In the genomic region with DNA sequence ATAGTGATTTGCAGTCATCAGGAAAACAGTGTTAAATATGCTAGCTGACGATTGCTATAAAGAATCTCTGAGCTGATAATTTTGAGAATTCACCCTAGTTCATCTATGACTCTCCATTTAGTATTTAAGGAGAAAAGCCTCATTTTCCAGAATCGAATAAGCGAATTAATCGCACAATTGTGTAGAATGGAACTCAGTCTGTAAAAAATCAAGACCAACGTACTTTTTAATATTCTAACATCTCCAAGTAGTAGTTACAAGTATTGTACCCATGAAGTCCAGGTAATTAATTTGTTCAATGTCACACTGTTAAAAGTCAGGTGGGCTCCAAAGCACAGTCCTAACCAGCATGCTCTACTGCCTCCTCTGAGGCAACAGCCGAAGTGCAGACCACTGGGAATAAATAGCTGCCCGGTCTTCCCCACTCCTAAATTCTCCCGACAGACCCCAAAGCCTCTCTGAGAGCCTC, we compare ENCODE assay signal across 8 cellular contexts. TPM values are rescaled to one million over a fixed set of nuclear protein-coding genes. Genes with fewer than 3 reads are reported as not detected.
DNase-seq lines count a peak whose midpoint lies in the region; ATAC-seq and TF ChIP-seq lines count a peak whose summit lies in the region.

No MANE protein-coding gene starts in this region.

- H3K27ac Mint-ChIP-seq in activated CD8-positive, alpha-beta T cell treated with anti-CD3 and anti-CD28 coated beads for 36 hours, result peak overlapping the region; percentile 98

- TF ChIP-seq EP300 in transverse colon (IDR thresholded peaks at IDR 0.05; ENCODE audit: low read depth), result no peak

- H3K9me3 ChIP-seq in transverse colon, result no peaks in the 10 kb centered on the region

- H3K27me3 ChIP-seq in kidney epithelial cell (ENCODE audit: control insufficient read depth, insufficient read depth, low read length) (no peaks in the 10 kb centered on the region), transverse colon (no peaks in the 10 kb centered on the region)

- POLR2A ChIA-PET in activated CD8-positive, alpha-beta T cell treated with anti-CD3 and anti-CD28 coated beads for 36 hours (lab: Charles Lee), result interaction anchor here (0.7 to 3.1 kb wide), 9 partner anchors 10 to 225 kb away, joined by 3 to 22 read pairs (median 6); a partner anchor contains a TSS

- no peak for TF ChIP-seq CTCF in activated CD8-positive, alpha-beta T cell treated with anti-CD3 and anti-CD28 coated beads for 36 hours (IDR thresholded peaks at IDR 0.05)
- TF ChIP-seq CTCF in kidney epithelial cell (IDR thresholded peaks at IDR 0.05; ENCODE audit: insufficient read depth, low read length, poor library complexity, severe bottlenecking), result no peak
- no peak for TF ChIP-seq CTCF in transverse colon (IDR thresholded peaks at IDR 0.05)

- H3K4me1 Mint-ChIP-seq in activated CD8-positive, alpha-beta T cell treated with anti-CD3 and anti-CD28 coated beads for 36 hours (ENCODE audit: low read depth), result peaks cover 31% of the 10 kb centered on the region

- in situ Hi-C loops in transverse colon (cut with MboI; ENCODE audit: low pct_ligation_motif_present in 1 of 4, low pct_unique_long_range_greater_than_20kb in 1 of 4, low sequenced_read_pairs in 3 of 4), result no loop called here

- H3K27ac ChIP-seq in transverse colon, result peak overlapping the region; percentile 81 to 93 (median 89)

- H3K4me3 Mint-ChIP-seq in activated CD8-positive, alpha-beta T cell treated with anti-CD3 and anti-CD28 coated beads for 36 hours, result peak overlapping the region; percentile 97

- TF ChIP-seq POLR2A in transverse colon (IDR thresholded peaks at IDR 0.05), result no peak

- intact Hi-C loops in activated CD8-positive, alpha-beta T cell treated with anti-CD3 and anti-CD28 coated beads for 36 hours (cut with micrococcal nuclease), result loop anchor here (2.0 to 5.0 kb wide), 2 partner anchors 161 to 185 kb away; a partner anchor contains a TSS
- intact Hi-C loops in transverse colon (cut with DNase I; ENCODE audit: low total_unique reads), result no loop called here

- peak; percentile 41 for ATAC-seq in GM18870 (IDR thresholded peaks at IDR 0.05; ENCODE audit: unreplicated experiment)
- ATAC-seq in HG02884 (IDR thresholded peaks at IDR 0.05; ENCODE audit: unreplicated experiment), result peak; percentile 41
- peak; percentile 67 for ATAC-seq in activated CD8-positive, alpha-beta T cell treated with anti-CD3 and anti-CD28 coated beads for 36 hours

- H3K4me1 ChIP-seq in transverse colon, result peaks cover 4 to 24% (median 10%) of the 10 kb centered on the region in 4 donors

- H3K4me3 ChIP-seq in kidney epithelial cell (ENCODE audit: low read depth, low read length), result peak overlapping the region; percentile 68
- peak overlapping the region; percentile 52 to 74 (median 70) for H3K4me3 ChIP-seq in transverse colon

- H3K36me3 ChIP-seq in kidney epithelial cell (ENCODE audit: control insufficient read depth, insufficient read depth, low read length), result no peaks in the 10 kb centered on the region
- no peaks in the 10 kb centered on the region for H3K36me3 ChIP-seq in transverse colon

- H3K36me3 Mint-ChIP-seq in activated CD8-positive, alpha-beta T cell treated with anti-CD3 and anti-CD28 coated beads for 36 hours (ENCODE audit: low read depth), result peaks cover 17% of the 10 kb centered on the region

- DNase-seq in activated CD8-positive, alpha-beta T cell treated with anti-CD3 and anti-CD28 coated beads for 36 hours, result no peak
- no peak for DNase-seq in kidney epithelial cell (ENCODE audit: low read depth)
- no peak for DNase-seq in transverse colon
- no peak for DNase-seq in NCI-H446 treated with DMSO at 0.1 percent for 48 hours (lab: John Stamatoyannopoulos, UW)
- no peak for DNase-seq in NCI-H524 (lab: John Stamatoyannopoulos, UW)
- no peak for DNase-seq in SK-N-DZ (ENCODE audit: low spot score)

- CTCF ChIA-PET in activated CD8-positive, alpha-beta T cell treated with anti-CD3 and anti-CD28 coated beads for 36 hours (lab: Charles Lee), result interaction anchor here (0.6 to 4.1 kb wide), 30 partner anchors 9 to 353 kb away, joined by 3 to 41 read pairs (median 4); a partner anchor contains a TSS

- 51 to 84% methylated on average over 5 to 8 of the region's 8 CpGs for WGBS in transverse colon (ENCODE audit: low coverage in 1 of 2), 2 donors

- peaks cover 2% of the 10 kb centered on the region for H3K9me3 Mint-ChIP-seq in activated CD8-positive, alpha-beta T cell treated with anti-CD3 and anti-CD28 coated beads for 36 hours

- no peaks in the 10 kb centered on the region for H3K27me3 Mint-ChIP-seq in activated CD8-positive, alpha-beta T cell treated with anti-CD3 and anti-CD28 coated beads for 36 hours

RNA-seq across cellular contexts. Expression of a gene that starts 0.4 kb away (rescaled TPM):
- total RNA-seq in activated CD8-positive, alpha-beta T cell treated with anti-CD3 and anti-CD28 coated beads for 36 hours, result 1 to 10 TPM; 2.7 to 2.9 TPM
- total RNA-seq in kidney epithelial cell (1.0 and 1.6 TPM in 2 replicates), transverse colon (1 to 10 TPM in 2 of 4 donors, under 1 TPM in 1, not detected in 1; 0.41 to 2.6 (median 1.1) TPM)
- 4.0 and 8.7 TPM in 2 replicates for polyA plus RNA-seq in SK-N-DZ (2014; cell fraction: cytosol; rRNA removed)
- 4.7 and 6.4 TPM in 2 replicates for polyA plus RNA-seq in SK-N-DZ (2014; cell fraction: nucleus; rRNA removed)
